In the genomic region with DNA sequence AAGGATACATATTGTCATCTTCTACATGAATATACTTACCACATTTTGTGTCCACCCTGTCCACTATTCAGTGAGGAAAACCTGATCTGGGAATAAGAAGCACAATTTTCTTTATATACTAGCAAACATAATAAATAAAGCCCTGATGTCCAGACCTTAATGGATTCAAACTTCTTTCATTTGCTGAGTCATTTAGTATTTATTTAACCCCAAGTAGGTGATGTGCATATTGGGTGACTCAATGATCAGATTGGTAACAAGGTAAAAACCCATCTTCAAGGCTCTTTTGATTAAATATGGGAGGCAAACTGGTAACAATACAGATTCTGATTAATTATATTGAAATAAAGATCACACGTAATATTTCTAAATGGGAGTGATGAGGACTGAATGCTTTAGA, we compare ENCODE assay signal across 29 cellular contexts.
"Had no signal": no experiment of that assay in that cellular context is flagged by ENCODE, and none has a peak within 500 bp of the region (broad histone marks: within the 10 kb centered on the region; RNA-seq: fewer than 3 reads in every experiment).

No MANE protein-coding gene starts in this region.

- H3K4me1 Mint-ChIP-seq: immature natural killer cell; mesothelial cell of epicardium; naive B cell; neural crest cell; stimulated activated memory B cell treated with anti-CD40 and anti-IgM and Interleukin-4, amounts not matched to agents 10 μg/mL and 1 μg/mL and 100 μg/mL, for 72 hours had no signal

- H3K36me3 Mint-ChIP-seq: immature natural killer cell; mesothelial cell of epicardium; naive B cell; natural killer cell treated with Interleukin-12 subunit alpha and Interleukin-12 subunit beta and Interleukin-15 and Interleukin-18, amount 100 ng/mL, for 72 hours; stimulated activated memory B cell treated with anti-CD40 and anti-IgM and Interleukin-4, amounts not matched to agents 10 μg/mL and 1 μg/mL and 100 μg/mL, for 72 hours; type B pancreatic cell had no signal

- H3K27me3 Mint-ChIP-seq: naive B cell; natural killer cell treated with Interleukin-12 subunit alpha and Interleukin-12 subunit beta and Interleukin-15 and Interleukin-18, amount 100 ng/mL, for 72 hours; progenitor cell of endocrine pancreas; stimulated activated memory B cell treated with anti-CD40 and anti-IgM and Interleukin-4, amounts not matched to agents 10 μg/mL and 1 μg/mL and 100 μg/mL, for 72 hours; type B pancreatic cell had no signal

- H3K36me3 ChIP-seq: esophagus squamous epithelium, neutrophil, right atrium auricular region, sigmoid colon, tibial artery had no signal

- H3K4me3 Mint-ChIP-seq: immature natural killer cell; mesothelial cell of epicardium; naive B cell; natural killer cell treated with Interleukin-12 subunit alpha and Interleukin-12 subunit beta and Interleukin-15 and Interleukin-18, amount 100 ng/mL, for 72 hours; neural crest cell; stimulated activated memory B cell treated with anti-CD40 and anti-IgM and Interleukin-4, amounts not matched to agents 10 μg/mL and 1 μg/mL and 100 μg/mL, for 72 hours; type B pancreatic cell had no signal

- H3K9ac ChIP-seq: parathyroid adenoma had no signal

- H3K79me2 ChIP-seq: parathyroid adenoma had no signal

- H3K4me3 ChIP-seq: coronary artery, esophagus squamous epithelium, lung, mucosa of descending colon, right atrium auricular region, sigmoid colon, testis, tibial artery had no signal

- H2AFZ ChIP-seq: parathyroid adenoma had no signal

- ATAC-seq: left lobe of liver; mucosa of descending colon; natural killer cell treated with Interleukin-12 subunit alpha and Interleukin-12 subunit beta and Interleukin-15 and Interleukin-18, amount 100 ng/mL, for 72 hours; stimulated activated memory B cell treated with anti-CD40 and anti-IgM and Interleukin-4, amounts not matched to agents 10 μg/mL and 1 μg/mL and 100 μg/mL, for 72 hours; stimulated activated naive CD8-positive, alpha-beta T cell treated with anti-CD3 and anti-CD28 coated beads, Interleukin-15, Interleukin-2, amounts not matched to agents 100 U/mL and 50 U/mL, for 24 hours had no signal

- H3K4me1 ChIP-seq: esophagus squamous epithelium, parathyroid adenoma, right atrium auricular region, sigmoid colon, testis, tibial artery had no signal

- H3K9me3 Mint-ChIP-seq: type B pancreatic cell had no signal

- DNase-seq: dermis blood vessel endothelial cell; effector memory CD4-positive, alpha-beta T cell; erythroblast; esophagus squamous epithelium; hypothalamus; immature natural killer cell; islet precursor cell; mesenchymal stem cell; mucosa of descending colon; naive B cell; sigmoid colon; stimulated activated CD4-positive, alpha-beta T cell treated with anti-CD3 and anti-CD28 coated beads, Interleukin-2, amount 100 ng/mL, for 24 hours; stimulated activated CD4-positive, alpha-beta T cell treated with anti-CD3 and anti-CD28 coated beads, Interleukin-4, amount 100 ng/mL, for 4 hours; stimulated activated naive CD8-positive, alpha-beta T cell treated with anti-CD3 and anti-CD28 coated beads, Interleukin-15, Interleukin-2, amounts not matched to agents 100 U/mL and 50 U/mL, for 24 hours; substantia nigra; testis; tibial artery had no signal

- H3K9me3 ChIP-seq: esophagus squamous epithelium, neutrophil, sigmoid colon, testis, tibial artery had no signal

- H3K27ac ChIP-seq: coronary artery, esophagus squamous epithelium, neutrophil, parathyroid adenoma, right atrium auricular region, sigmoid colon, testis, tibial artery had no signal

- H3K27ac Mint-ChIP-seq: immature natural killer cell; mesothelial cell of epicardium; naive B cell; natural killer cell treated with Interleukin-12 subunit alpha and Interleukin-12 subunit beta and Interleukin-15 and Interleukin-18, amount 100 ng/mL, for 72 hours; progenitor cell of endocrine pancreas; stimulated activated memory B cell treated with anti-CD40 and anti-IgM and Interleukin-4, amounts not matched to agents 10 μg/mL and 1 μg/mL and 100 μg/mL, for 72 hours; type B pancreatic cell had no signal

- H3K27me3 ChIP-seq: esophagus squamous epithelium, neutrophil, right atrium auricular region, sigmoid colon, testis, tibial artery had no signal
